1 cellular context compared by ENCODE assay signal in the genomic region with DNA sequence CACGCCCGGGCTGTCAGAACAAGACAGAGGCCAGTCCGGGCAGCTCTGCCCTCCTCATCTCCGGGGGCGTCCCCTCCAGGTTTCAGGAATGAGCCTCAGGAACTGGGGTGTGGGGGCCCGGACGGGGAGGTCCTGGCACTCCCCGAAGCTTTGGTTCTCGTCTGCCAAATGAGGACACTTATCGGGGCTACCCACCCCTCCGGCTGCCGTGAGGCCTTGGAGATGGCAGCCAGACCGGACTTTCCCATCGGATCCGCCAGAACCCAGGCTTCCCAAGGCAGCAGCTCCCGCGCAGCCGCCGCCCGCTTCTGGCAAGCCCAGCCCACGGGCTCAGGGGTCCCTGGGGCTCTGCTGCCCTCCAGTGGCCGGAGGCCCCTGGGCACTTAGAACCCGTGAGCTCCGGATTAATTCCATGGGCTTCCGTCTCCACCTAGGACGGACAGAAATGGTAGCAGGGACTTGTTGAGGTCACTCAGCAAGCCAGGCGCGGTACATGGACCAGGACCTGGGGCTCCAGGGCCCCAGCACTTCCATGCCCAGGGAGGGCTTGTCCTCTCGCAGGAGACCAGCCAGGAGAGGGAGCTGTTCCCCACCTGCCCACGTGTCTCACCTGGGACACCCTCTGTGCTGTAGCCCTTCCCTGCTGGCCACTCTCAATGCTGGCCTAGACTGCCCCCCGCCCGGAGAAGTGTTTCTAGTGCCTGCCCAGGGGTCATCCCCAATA.
TF ChIP-seq lines count a peak whose summit lies in the region.

No MANE protein-coding gene starts in this region.

TF ChIP-seq in H1, 55 proteins besides CTCF, POLR2A, EP300 and RAD21 (continued from another document):
- no peak for TF ChIP-seq SIN3A (conservative IDR thresholded peaks at IDR 0.05 in 1 of 2, IDR thresholded peaks at IDR 0.05 in 1 of 2; ENCODE audit: low read depth in 1 of 2, low read length in 2 of 2)
- no peak for TF ChIP-seq RBBP5 (IDR thresholded peaks at IDR 0.05; ENCODE audit: borderline replicate concordance, low read depth, low read length)
- TF ChIP-seq SRF (IDR thresholded peaks at IDR 0.05; ENCODE audit: low read depth, low read length) = no peak
- TF ChIP-seq BACH1 (IDR thresholded peaks at IDR 0.05; ENCODE audit: low read length) = no peak
- TF ChIP-seq CBX5 (IDR thresholded peaks at IDR 0.05; ENCODE audit: low read depth, low read length) = no peak
- no peak for TF ChIP-seq POU5F1 (IDR thresholded peaks at IDR 0.05; ENCODE audit: low read depth, low read length)
- TF ChIP-seq KDM5A (IDR thresholded peaks at IDR 0.05; ENCODE audit: low read length) = no peak
- TF ChIP-seq SUZ12 (IDR thresholded peaks at IDR 0.05; ENCODE audit: low read length) = no peak
- TF ChIP-seq RNF2 (IDR thresholded peaks at IDR 0.05; ENCODE audit: borderline replicate concordance, low read depth, low read length, missing control alignments, poor library complexity, severe bottlenecking) = no peak
- TF ChIP-seq TEAD4 (IDR thresholded peaks at IDR 0.05; ENCODE audit: low read depth, low read length) = no peak
- TF ChIP-seq SP1 (IDR thresholded peaks at IDR 0.05; ENCODE audit: low read depth, low read length) = no peak
- no peak for TF ChIP-seq TCF12 (IDR thresholded peaks at IDR 0.05; ENCODE audit: low read depth, low read length)
- no peak for TF ChIP-seq KDM4A (IDR thresholded peaks at IDR 0.05; ENCODE audit: low read depth, low read length, severe bottlenecking)
- TF ChIP-seq JUN (IDR thresholded peaks at IDR 0.05; ENCODE audit: low read depth, low read length) = no peak
- no peak for TF ChIP-seq HDAC6 (IDR thresholded peaks at IDR 0.05; ENCODE audit: low read depth, low read length)
- TF ChIP-seq HDAC2 (IDR thresholded peaks at IDR 0.05; ENCODE audit: borderline replicate concordance in 1 of 2, low read depth in 2 of 2, low read length in 2 of 2) = no peak
- TF ChIP-seq, protein P1, sequence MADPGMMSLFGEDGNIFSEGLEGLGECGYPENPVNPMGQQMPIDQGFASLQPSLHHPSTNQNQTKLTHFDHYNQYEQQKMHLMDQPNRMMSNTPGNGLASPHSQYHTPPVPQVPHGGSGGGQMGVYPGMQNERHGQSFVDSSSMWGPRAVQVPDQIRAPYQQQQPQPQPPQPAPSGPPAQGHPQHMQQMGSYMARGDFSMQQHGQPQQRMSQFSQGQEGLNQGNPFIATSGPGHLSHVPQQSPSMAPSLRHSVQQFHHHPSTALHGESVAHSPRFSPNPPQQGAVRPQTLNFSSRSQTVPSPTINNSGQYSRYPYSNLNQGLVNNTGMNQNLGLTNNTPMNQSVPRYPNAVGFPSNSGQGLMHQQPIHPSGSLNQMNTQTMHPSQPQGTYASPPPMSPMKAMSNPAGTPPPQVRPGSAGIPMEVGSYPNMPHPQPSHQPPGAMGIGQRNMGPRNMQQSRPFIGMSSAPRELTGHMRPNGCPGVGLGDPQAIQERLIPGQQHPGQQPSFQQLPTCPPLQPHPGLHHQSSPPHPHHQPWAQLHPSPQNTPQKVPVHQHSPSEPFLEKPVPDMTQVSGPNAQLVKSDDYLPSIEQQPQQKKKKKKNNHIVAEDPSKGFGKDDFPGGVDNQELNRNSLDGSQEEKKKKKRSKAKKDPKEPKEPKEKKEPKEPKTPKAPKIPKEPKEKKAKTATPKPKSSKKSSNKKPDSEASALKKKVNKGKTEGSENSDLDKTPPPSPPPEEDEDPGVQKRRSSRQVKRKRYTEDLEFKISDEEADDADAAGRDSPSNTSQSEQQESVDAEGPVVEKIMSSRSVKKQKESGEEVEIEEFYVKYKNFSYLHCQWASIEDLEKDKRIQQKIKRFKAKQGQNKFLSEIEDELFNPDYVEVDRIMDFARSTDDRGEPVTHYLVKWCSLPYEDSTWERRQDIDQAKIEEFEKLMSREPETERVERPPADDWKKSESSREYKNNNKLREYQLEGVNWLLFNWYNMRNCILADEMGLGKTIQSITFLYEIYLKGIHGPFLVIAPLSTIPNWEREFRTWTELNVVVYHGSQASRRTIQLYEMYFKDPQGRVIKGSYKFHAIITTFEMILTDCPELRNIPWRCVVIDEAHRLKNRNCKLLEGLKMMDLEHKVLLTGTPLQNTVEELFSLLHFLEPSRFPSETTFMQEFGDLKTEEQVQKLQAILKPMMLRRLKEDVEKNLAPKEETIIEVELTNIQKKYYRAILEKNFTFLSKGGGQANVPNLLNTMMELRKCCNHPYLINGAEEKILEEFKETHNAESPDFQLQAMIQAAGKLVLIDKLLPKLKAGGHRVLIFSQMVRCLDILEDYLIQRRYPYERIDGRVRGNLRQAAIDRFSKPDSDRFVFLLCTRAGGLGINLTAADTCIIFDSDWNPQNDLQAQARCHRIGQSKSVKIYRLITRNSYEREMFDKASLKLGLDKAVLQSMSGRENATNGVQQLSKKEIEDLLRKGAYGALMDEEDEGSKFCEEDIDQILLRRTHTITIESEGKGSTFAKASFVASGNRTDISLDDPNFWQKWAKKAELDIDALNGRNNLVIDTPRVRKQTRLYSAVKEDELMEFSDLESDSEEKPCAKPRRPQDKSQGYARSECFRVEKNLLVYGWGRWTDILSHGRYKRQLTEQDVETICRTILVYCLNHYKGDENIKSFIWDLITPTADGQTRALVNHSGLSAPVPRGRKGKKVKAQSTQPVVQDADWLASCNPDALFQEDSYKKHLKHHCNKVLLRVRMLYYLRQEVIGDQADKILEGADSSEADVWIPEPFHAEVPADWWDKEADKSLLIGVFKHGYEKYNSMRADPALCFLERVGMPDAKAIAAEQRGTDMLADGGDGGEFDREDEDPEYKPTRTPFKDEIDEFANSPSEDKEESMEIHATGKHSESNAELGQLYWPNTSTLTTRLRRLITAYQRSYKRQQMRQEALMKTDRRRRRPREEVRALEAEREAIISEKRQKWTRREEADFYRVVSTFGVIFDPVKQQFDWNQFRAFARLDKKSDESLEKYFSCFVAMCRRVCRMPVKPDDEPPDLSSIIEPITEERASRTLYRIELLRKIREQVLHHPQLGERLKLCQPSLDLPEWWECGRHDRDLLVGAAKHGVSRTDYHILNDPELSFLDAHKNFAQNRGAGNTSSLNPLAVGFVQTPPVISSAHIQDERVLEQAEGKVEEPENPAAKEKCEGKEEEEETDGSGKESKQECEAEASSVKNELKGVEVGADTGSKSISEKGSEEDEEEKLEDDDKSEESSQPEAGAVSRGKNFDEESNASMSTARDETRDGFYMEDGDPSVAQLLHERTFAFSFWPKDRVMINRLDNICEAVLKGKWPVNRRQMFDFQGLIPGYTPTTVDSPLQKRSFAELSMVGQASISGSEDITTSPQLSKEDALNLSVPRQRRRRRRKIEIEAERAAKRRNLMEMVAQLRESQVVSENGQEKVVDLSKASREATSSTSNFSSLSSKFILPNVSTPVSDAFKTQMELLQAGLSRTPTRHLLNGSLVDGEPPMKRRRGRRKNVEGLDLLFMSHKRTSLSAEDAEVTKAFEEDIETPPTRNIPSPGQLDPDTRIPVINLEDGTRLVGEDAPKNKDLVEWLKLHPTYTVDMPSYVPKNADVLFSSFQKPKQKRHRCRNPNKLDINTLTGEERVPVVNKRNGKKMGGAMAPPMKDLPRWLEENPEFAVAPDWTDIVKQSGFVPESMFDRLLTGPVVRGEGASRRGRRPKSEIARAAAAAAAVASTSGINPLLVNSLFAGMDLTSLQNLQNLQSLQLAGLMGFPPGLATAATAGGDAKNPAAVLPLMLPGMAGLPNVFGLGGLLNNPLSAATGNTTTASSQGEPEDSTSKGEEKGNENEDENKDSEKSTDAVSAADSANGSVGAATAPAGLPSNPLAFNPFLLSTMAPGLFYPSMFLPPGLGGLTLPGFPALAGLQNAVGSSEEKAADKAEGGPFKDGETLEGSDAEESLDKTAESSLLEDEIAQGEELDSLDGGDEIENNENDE (IDR thresholded peaks at IDR 0.05; ENCODE audit: insufficient replicate concordance, low read length) = no peak
- no peak for TF ChIP-seq SIRT6 (IDR thresholded peaks at IDR 0.05; ENCODE audit: low read length)
- peak; percentile 66; the same call in 1 of the 2 replicates for TF ChIP-seq KDM1A (IDR thresholded peaks at IDR 0.05; ENCODE audit: borderline replicate concordance, low read length)
- TF ChIP-seq POLR2AphosphoS5 (IDR thresholded peaks at IDR 0.05; ENCODE audit: low read depth, low read length) = no peak
- TF ChIP-seq TAF1 (IDR thresholded peaks at IDR 0.05; ENCODE audit: low read depth, low read length) = 0 out of 2 replicates have a peak, but pooled peaks have one; percentile 21
- TF ChIP-seq TAF7 (optimal IDR thresholded peaks at IDR 0.05; ENCODE audit: borderline replicate concordance, low read depth, low read length) = peak; percentile 55
- TF ChIP-seq EZH2 (IDR thresholded peaks at IDR 0.05; ENCODE audit: low read depth, low read length, severe bottlenecking) = no peak
- no peak for TF ChIP-seq MAFK (IDR thresholded peaks at IDR 0.05; ENCODE audit: low read depth, low read length)
- 0 out of 2 replicates have a peak, but pooled peaks have one; percentile 15 for TF ChIP-seq JUND (IDR thresholded peaks at IDR 0.05; ENCODE audit: low read length)
- peak; percentile 59 for TF ChIP-seq YY1 (IDR thresholded peaks at IDR 0.05; ENCODE audit: low read depth, low read length)
- TF ChIP-seq BRCA1 (IDR thresholded peaks at IDR 0.05; ENCODE audit: low read depth, low read length) = peak; percentile 10; the same call in 1 of the 2 replicates
- TF ChIP-seq, protein P2, sequence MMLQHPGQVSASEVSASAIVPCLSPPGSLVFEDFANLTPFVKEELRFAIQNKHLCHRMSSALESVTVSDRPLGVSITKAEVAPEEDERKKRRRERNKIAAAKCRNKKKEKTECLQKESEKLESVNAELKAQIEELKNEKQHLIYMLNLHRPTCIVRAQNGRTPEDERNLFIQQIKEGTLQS (IDR thresholded peaks at IDR 0.05; ENCODE audit: insufficient read depth, low read depth, low read length) = peak; percentile 27; the same call in 1 of the 2 replicates
- TF ChIP-seq, protein P3, sequence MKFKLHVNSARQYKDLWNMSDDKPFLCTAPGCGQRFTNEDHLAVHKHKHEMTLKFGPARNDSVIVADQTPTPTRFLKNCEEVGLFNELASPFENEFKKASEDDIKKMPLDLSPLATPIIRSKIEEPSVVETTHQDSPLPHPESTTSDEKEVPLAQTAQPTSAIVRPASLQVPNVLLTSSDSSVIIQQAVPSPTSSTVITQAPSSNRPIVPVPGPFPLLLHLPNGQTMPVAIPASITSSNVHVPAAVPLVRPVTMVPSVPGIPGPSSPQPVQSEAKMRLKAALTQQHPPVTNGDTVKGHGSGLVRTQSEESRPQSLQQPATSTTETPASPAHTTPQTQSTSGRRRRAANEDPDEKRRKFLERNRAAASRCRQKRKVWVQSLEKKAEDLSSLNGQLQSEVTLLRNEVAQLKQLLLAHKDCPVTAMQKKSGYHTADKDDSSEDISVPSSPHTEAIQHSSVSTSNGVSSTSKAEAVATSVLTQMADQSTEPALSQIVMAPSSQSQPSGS (IDR thresholded peaks at IDR 0.05; ENCODE audit: low read length) = 0 out of 2 replicates have a peak, but pooled peaks have one; percentile 63
- TF ChIP-seq, protein P4, sequence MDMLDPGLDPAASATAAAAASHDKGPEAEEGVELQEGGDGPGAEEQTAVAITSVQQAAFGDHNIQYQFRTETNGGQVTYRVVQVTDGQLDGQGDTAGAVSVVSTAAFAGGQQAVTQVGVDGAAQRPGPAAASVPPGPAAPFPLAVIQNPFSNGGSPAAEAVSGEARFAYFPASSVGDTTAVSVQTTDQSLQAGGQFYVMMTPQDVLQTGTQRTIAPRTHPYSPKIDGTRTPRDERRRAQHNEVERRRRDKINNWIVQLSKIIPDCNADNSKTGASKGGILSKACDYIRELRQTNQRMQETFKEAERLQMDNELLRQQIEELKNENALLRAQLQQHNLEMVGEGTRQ (IDR thresholded peaks at IDR 0.05; ENCODE audit: low read length) = peak; percentile 48
- no peak for TF ChIP-seq TBP (IDR thresholded peaks at IDR 0.05; ENCODE audit: low read depth, low read length)
- TF ChIP-seq ASH2L (IDR thresholded peaks at IDR 0.05; ENCODE audit: low read length) = no peak
- TF ChIP-seq SP2 (IDR thresholded peaks at IDR 0.05; ENCODE audit: low read length) = no peak
- no peak for TF ChIP-seq FOSL1 (IDR thresholded peaks at IDR 0.05; ENCODE audit: insufficient read depth, low read depth, low read length)
- TF ChIP-seq, protein P5, sequence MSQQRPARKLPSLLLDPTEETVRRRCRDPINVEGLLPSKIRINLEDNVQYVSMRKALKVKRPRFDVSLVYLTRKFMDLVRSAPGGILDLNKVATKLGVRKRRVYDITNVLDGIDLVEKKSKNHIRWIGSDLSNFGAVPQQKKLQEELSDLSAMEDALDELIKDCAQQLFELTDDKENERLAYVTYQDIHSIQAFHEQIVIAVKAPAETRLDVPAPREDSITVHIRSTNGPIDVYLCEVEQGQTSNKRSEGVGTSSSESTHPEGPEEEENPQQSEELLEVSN (IDR thresholded peaks at IDR 0.05) = peak; percentile 64
- TF ChIP-seq GABPA (IDR thresholded peaks at IDR 0.05; ENCODE audit: borderline replicate concordance, insufficient read depth, low read length) = peak; percentile 23; the same call in 1 of the 2 replicates
- no peak for TF ChIP-seq PHF8 (conservative IDR thresholded peaks at IDR 0.05; ENCODE audit: low read depth, low read length)
- no peak for TF ChIP-seq SAP30 (IDR thresholded peaks at IDR 0.05; ENCODE audit: insufficient read depth, insufficient replicate concordance, low read length)
